ENCODE assay signal across 19 cellular contexts in the genomic region with DNA sequence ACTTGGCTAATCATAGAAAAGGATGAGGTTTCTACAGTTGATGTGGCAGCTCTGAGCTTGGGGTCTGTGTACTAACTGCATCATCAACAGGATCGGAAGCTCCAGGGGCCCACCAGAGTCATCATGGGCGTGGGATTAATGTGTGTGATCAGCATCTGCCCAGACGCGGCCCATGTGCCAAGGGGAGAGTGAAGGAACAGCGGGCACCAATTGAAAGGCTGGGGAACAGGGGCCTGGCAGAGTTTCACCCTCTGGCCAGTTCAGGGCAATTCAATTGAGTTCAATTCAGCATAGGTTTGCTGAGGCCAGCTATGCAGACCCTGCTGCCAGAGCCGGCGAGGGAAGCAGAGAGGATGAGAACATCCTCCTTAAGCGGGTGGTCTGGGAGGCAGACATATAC.
DNase-seq lines count a peak whose midpoint lies in the region; TF ChIP-seq lines count a peak whose summit lies in the region.
"Had no signal": no experiment of that assay in that cellular context is flagged by ENCODE, and none has a peak within 500 bp of the region (broad histone marks: within the 10 kb centered on the region; RNA-seq: fewer than 3 reads in every experiment).

No MANE protein-coding gene starts in this region.

- H3K4me3 ChIP-seq in Caco-2 (ENCODE audit: low read depth, low read length), result no peak overlapping the region
- H3K4me3 ChIP-seq: BLaER1 treated with 17β-estradiol and CSF1 and Interleukin-3, amounts not matched to agents 10 nM and 100 nM; GM12878 had no signal

- H3K4me3 Mint-ChIP-seq in Caco-2 (ENCODE audit: unreplicated experiment), result no peak overlapping the region
- no peak overlapping the region for H3K4me3 Mint-ChIP-seq in activated T-helper 1 cell treated with anti-CD3 and anti-CD28 coated beads, Interleukin-12 subunit alpha, Interleukin-12 subunit beta, Interleukin-2, Interleukin-4 antibody, amounts not matched to agents 30 ng/mL and 10 ng/mL and 1 ng/mL, durations not matched to agents 14 hours and 24 hours and 36 hours
- H3K4me3 Mint-ChIP-seq: B cell; CD4-positive, alpha-beta T cell; CD8-positive, alpha-beta T cell had no signal

- no peaks in the 10 kb centered on the region for H3K4me1 Mint-ChIP-seq in Caco-2 (ENCODE audit: low read depth, unreplicated experiment)
- no peaks in the 10 kb centered on the region for H3K4me1 Mint-ChIP-seq in activated T-helper 1 cell treated with anti-CD3 and anti-CD28 coated beads, Interleukin-12 subunit alpha, Interleukin-12 subunit beta, Interleukin-2, Interleukin-4 antibody, amounts not matched to agents 30 ng/mL and 10 ng/mL and 1 ng/mL, durations not matched to agents 14 hours and 24 hours and 36 hours (ENCODE audit: low read depth)
- H3K4me1 Mint-ChIP-seq: B cell had no signal

- CTCF ChIA-PET in Caco-2 (lab: Charles Lee), result no interaction called here

- POLR2A ChIA-PET in Caco-2 (lab: Charles Lee), result no interaction called here

- no peaks in the 10 kb centered on the region for H3K9me3 ChIP-seq in Caco-2

- H3K9me3 Mint-ChIP-seq in Caco-2 (ENCODE audit: unreplicated experiment), result no peaks in the 10 kb centered on the region
- peaks cover 15% of the 10 kb centered on the region for H3K9me3 Mint-ChIP-seq in activated T-helper 1 cell treated with anti-CD3 and anti-CD28 coated beads, Interleukin-12 subunit alpha, Interleukin-12 subunit beta, Interleukin-2, Interleukin-4 antibody, amounts not matched to agents 30 ng/mL and 10 ng/mL and 1 ng/mL, durations not matched to agents 14 hours and 24 hours and 36 hours

- peak; percentile 39 for DNase-seq in Ammon's horn (ENCODE audit: low spot score)
- DNase-seq in globus pallidus (ENCODE audit: low spot score), result peak; percentile 24
- DNase-seq in midbrain (lab: John Stamatoyannopoulos, UW), result peak; percentile 5
- DNase-seq in putamen (ENCODE audit: low spot score), result peak; percentile 16
- DNase-seq in posterior vena cava (ENCODE audit: low spot score), result no peak
- DNase-seq in Caco-2, result no peak
- DNase-seq in activated T-helper 1 cell treated with anti-CD3 and anti-CD28 coated beads, Interleukin-12 subunit alpha, Interleukin-12 subunit beta, Interleukin-2, Interleukin-4 antibody, amounts not matched to agents 30 ng/mL and 10 ng/mL and 1 ng/mL, durations not matched to agents 14 hours and 24 hours and 36 hours (ENCODE audit: low spot score), result no peak
- DNase-seq: 8988T; CD4-positive, alpha-beta T cell; CD8-positive, alpha-beta T cell; DMS 273 treated with DMSO at 0.1 percent for 48 hours; DMS153; DMS53; DND-41; EL; GDM1 had no signal

- H3K36me3 Mint-ChIP-seq in Caco-2 (ENCODE audit: insufficient read depth, unreplicated experiment), result no peaks in the 10 kb centered on the region
- H3K36me3 Mint-ChIP-seq in activated T-helper 1 cell treated with anti-CD3 and anti-CD28 coated beads, Interleukin-12 subunit alpha, Interleukin-12 subunit beta, Interleukin-2, Interleukin-4 antibody, amounts not matched to agents 30 ng/mL and 10 ng/mL and 1 ng/mL, durations not matched to agents 14 hours and 24 hours and 36 hours (ENCODE audit: low read depth), result no peaks in the 10 kb centered on the region
- H3K36me3 Mint-ChIP-seq: CD8-positive, alpha-beta T cell had no signal

- BruUV-seq in Caco-2 (replicated peaks; lab: Mats Ljungman, UMichigan), result no TSS peak

- peaks cover 5% of the 10 kb centered on the region for H3K27me3 Mint-ChIP-seq in Caco-2 (ENCODE audit: insufficient read depth, unreplicated experiment)
- H3K27me3 Mint-ChIP-seq in activated T-helper 1 cell treated with anti-CD3 and anti-CD28 coated beads, Interleukin-12 subunit alpha, Interleukin-12 subunit beta, Interleukin-2, Interleukin-4 antibody, amounts not matched to agents 30 ng/mL and 10 ng/mL and 1 ng/mL, durations not matched to agents 14 hours and 24 hours and 36 hours (ENCODE audit: insufficient read depth), result peaks cover 8% of the 10 kb centered on the region
- H3K27me3 Mint-ChIP-seq: B cell had no signal

- H3K27me3 ChIP-seq in Caco-2 (replicated peaks; ENCODE audit: control insufficient read depth, insufficient read depth, low read length), result no peaks in the 10 kb centered on the region
- H3K27me3 ChIP-seq: BLaER1 treated with 17β-estradiol and CSF1 and Interleukin-3, amounts not matched to agents 10 nM and 100 nM had no signal

- no peaks in the 10 kb centered on the region for H3K36me3 ChIP-seq in Caco-2 (ENCODE audit: control insufficient read depth, insufficient read depth, low read length)
- H3K36me3 ChIP-seq: BLaER1 treated with 17β-estradiol and CSF1 and Interleukin-3, amounts not matched to agents 10 nM and 100 nM had no signal

- H3K27ac Mint-ChIP-seq in Caco-2 (ENCODE audit: unreplicated experiment), result no peak overlapping the region
- no peak overlapping the region for H3K27ac Mint-ChIP-seq in activated T-helper 1 cell treated with anti-CD3 and anti-CD28 coated beads, Interleukin-12 subunit alpha, Interleukin-12 subunit beta, Interleukin-2, Interleukin-4 antibody, amounts not matched to agents 30 ng/mL and 10 ng/mL and 1 ng/mL, durations not matched to agents 14 hours and 24 hours and 36 hours
- H3K27ac Mint-ChIP-seq: B cell; CD4-positive, alpha-beta T cell; CD8-positive, alpha-beta T cell had no signal

- intact Hi-C loops in posterior vena cava (cut with DNase I) (no loop called here), Caco-2 (cut with micrococcal nuclease; ENCODE audit: unreplicated experiment) (no loop called here)
- intact Hi-C loops in activated T-helper 1 cell treated with anti-CD3 and anti-CD28 coated beads, Interleukin-12 subunit alpha, Interleukin-12 subunit beta, Interleukin-2, Interleukin-4 antibody, amounts not matched to agents 30 ng/mL and 10 ng/mL and 1 ng/mL, durations not matched to agents 14 hours and 24 hours and 36 hours (cut with micrococcal nuclease), result no loop called here

- H3K4me1 ChIP-seq in Caco-2, result no peaks in the 10 kb centered on the region
- H3K4me1 ChIP-seq: BLaER1 treated with 17β-estradiol and CSF1 and Interleukin-3, amounts not matched to agents 10 nM and 100 nM had no signal

- TF ChIP-seq CTCF in Caco-2 (IDR thresholded peaks at IDR 0.05; ENCODE audit: insufficient read depth in 1 of 2, low read depth in 1 of 2, low read length in 1 of 2, severe bottlenecking in 1 of 2, unreplicated experiment in 1 of 2), result no peak

Comparison
In these comparisons a context has a peak if more than half of its experiments do, and no peak if none do; other contexts are left out.
1. DNase-seq: peak in Ammon's horn (single experiment), globus pallidus (single experiment), midbrain (single experiment) and putamen (single experiment); none in posterior vena cava (single experiment), Caco-2 (0 of 2) and activated T-helper 1 cell treated with anti-CD3 and anti-CD28 coated beads, Interleukin-12 subunit alpha, Interleukin-12 subunit beta, Interleukin-2, Interleukin-4 antibody, amounts not matched to agents 30 ng/mL and 10 ng/mL and 1 ng/mL, durations not matched to agents 14 hours and 24 hours and 36 hours (single experiment).